ENCODE assay signal across 8 cellular contexts in the genomic region with DNA sequence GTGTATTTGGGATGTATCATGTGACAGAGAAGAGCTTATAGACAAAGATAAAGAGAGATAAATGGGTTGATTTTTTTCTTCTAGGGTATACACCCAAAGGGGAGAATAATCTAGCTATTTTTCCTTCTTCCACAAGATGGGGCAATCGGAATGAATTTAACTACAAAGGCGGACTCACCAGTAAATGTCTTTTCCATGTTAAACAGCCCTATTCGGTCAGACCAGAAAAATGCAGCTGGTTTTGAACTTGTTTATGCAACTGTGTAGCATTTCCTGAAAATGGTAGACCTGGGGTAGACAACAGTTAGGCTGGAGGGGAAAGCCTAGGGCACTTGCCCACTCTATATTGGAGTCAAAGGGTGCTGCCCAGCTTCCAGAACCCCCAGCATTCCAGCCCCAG.
DNase-seq lines count a peak whose midpoint lies in the region; ATAC-seq, FAIRE-seq and TF ChIP-seq lines count a peak whose summit lies in the region.

No MANE protein-coding gene starts in this region.

- ATAC-seq in WTC11 (peak; percentile 77), lower lobe of right lung (peak in 1 of 2 donors; percentile 55), GM18861 (IDR thresholded peaks at IDR 0.05; ENCODE audit: unreplicated experiment) (no peak)

- H3K9me3 Mint-ChIP-seq in Calu3 (ENCODE audit: low read depth, unreplicated experiment) (peaks cover 2% of the 10 kb centered on the region), WTC11 (peaks cover 9% of the 10 kb centered on the region)

- H3K36me3 Mint-ChIP-seq in Calu3 (ENCODE audit: insufficient read depth, unreplicated experiment) (no peaks in the 10 kb centered on the region), WTC11 (peaks cover 7% of the 10 kb centered on the region)

- H3K27ac Mint-ChIP-seq in Calu3 (ENCODE audit: unreplicated experiment) (no peak overlapping the region), WTC11 (no peak overlapping the region)

- intact Hi-C loops in Calu3 (cut with micrococcal nuclease; ENCODE audit: unreplicated experiment): loop anchor here (1.0 to 10.0 kb wide), 7 partner anchors 121 to 791 kb away; no protein-coding TSS in a partner anchor
- intact Hi-C loops in lower lobe of right lung (cut with DNase I): no loop called here

- no peak overlapping the region for H3K4me3 Mint-ChIP-seq in Calu3 (ENCODE audit: low read depth, unreplicated experiment)
- H3K4me3 Mint-ChIP-seq in WTC11: no peak overlapping the region

- no peak overlapping the region for H3K27ac ChIP-seq in lower lobe of right lung

- H3K9me3 ChIP-seq in lower lobe of right lung: no peaks in the 10 kb centered on the region

- peak; percentile 35 for TF ChIP-seq CTCF in Calu3 (IDR thresholded peaks at IDR 0.05; ENCODE audit: unreplicated experiment)
- 0 out of 2 replicates have a peak, but pooled peaks have one; percentile 18 for TF ChIP-seq CTCF in WTC11 (IDR thresholded peaks at IDR 0.05)
- TF ChIP-seq CTCF in lower lobe of right lung (IDR thresholded peaks at IDR 0.05): peak; percentile 12

- H3K4me1 ChIP-seq in lower lobe of right lung: no peaks in the 10 kb centered on the region

- no peak overlapping the region for H3K4me3 ChIP-seq in lower lobe of right lung

- peaks cover 70% of the 10 kb centered on the region for H3K4me1 Mint-ChIP-seq in Calu3 (ENCODE audit: low read depth, unreplicated experiment)
- peaks cover 3% of the 10 kb centered on the region for H3K4me1 Mint-ChIP-seq in WTC11

- TF ChIP-seq POLR2A in GM12891 (IDR thresholded peaks at IDR 0.05; ENCODE audit: low read depth, low read length): no peak

- no peak for FAIRE-seq in GM12891 (lab: Jason Lieb, UNC)

- H3K27me3 ChIP-seq in lower lobe of right lung (ENCODE audit: low read depth): no peaks in the 10 kb centered on the region

- no TSS peak for BruUV-seq in Calu3 (replicated peaks; lab: Mats Ljungman, UMichigan)

- no peaks in the 10 kb centered on the region for H3K36me3 ChIP-seq in lower lobe of right lung

- H3K27me3 Mint-ChIP-seq in Calu3 (ENCODE audit: unreplicated experiment) (no peaks in the 10 kb centered on the region), WTC11 (ENCODE audit: low read depth) (no peaks in the 10 kb centered on the region)

- POLR2A ChIA-PET in WTC11 (lab: Charles Lee): no interaction called here

- DNase-seq in Calu3: peak; percentile 40
- DNase-seq in NCI-H1417 (lab: John Stamatoyannopoulos, UW): peak; percentile 35 to 81 (median 49)
- no peak for DNase-seq in WTC11 (ENCODE audit: low spot score)
- DNase-seq in lower lobe of right lung: no peak
- no peak for DNase-seq in GM12891 (ENCODE audit: insufficient read length, low spot score)
- DNase-seq in ecto neural progenitor cell (ENCODE audit: low spot score): no peak
- DNase-seq in cerebellar nuclear complex (lab: John Stamatoyannopoulos, UW): no peak

- CTCF ChIA-PET in Calu3 (lab: Charles Lee): interaction anchor here (0.8 to 2.5 kb wide), 19 partner anchors 9 to 983 kb away, joined by 3 to 30 read pairs (median 5); a partner anchor contains a TSS
- CTCF ChIA-PET in WTC11 (lab: Charles Lee): interaction anchor here (0.6 to 3.5 kb wide), 34 partner anchors 11 to 972 kb away, joined by 3 to 53 read pairs (median 4); no protein-coding TSS in a partner anchor

TF ChIP-seq in WTC11, 78 proteins besides CTCF, POLR2A, EP300 and RAD21 (continues in another document):
- TF ChIP-seq, protein P1, sequence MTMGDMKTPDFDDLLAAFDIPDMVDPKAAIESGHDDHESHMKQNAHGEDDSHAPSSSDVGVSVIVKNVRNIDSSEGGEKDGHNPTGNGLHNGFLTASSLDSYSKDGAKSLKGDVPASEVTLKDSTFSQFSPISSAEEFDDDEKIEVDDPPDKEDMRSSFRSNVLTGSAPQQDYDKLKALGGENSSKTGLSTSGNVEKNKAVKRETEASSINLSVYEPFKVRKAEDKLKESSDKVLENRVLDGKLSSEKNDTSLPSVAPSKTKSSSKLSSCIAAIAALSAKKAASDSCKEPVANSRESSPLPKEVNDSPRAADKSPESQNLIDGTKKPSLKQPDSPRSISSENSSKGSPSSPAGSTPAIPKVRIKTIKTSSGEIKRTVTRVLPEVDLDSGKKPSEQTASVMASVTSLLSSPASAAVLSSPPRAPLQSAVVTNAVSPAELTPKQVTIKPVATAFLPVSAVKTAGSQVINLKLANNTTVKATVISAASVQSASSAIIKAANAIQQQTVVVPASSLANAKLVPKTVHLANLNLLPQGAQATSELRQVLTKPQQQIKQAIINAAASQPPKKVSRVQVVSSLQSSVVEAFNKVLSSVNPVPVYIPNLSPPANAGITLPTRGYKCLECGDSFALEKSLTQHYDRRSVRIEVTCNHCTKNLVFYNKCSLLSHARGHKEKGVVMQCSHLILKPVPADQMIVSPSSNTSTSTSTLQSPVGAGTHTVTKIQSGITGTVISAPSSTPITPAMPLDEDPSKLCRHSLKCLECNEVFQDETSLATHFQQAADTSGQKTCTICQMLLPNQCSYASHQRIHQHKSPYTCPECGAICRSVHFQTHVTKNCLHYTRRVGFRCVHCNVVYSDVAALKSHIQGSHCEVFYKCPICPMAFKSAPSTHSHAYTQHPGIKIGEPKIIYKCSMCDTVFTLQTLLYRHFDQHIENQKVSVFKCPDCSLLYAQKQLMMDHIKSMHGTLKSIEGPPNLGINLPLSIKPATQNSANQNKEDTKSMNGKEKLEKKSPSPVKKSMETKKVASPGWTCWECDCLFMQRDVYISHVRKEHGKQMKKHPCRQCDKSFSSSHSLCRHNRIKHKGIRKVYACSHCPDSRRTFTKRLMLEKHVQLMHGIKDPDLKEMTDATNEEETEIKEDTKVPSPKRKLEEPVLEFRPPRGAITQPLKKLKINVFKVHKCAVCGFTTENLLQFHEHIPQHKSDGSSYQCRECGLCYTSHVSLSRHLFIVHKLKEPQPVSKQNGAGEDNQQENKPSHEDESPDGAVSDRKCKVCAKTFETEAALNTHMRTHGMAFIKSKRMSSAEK (CRISPR knock-in tag; IDR thresholded peaks at IDR 0.05; ENCODE audit: borderline replicate concordance): no peak
- TF ChIP-seq IRF2 (CRISPR knock-in tag; IDR thresholded peaks at IDR 0.05; ENCODE audit: borderline replicate concordance, low read depth): no peak
- TF ChIP-seq, protein P2, sequence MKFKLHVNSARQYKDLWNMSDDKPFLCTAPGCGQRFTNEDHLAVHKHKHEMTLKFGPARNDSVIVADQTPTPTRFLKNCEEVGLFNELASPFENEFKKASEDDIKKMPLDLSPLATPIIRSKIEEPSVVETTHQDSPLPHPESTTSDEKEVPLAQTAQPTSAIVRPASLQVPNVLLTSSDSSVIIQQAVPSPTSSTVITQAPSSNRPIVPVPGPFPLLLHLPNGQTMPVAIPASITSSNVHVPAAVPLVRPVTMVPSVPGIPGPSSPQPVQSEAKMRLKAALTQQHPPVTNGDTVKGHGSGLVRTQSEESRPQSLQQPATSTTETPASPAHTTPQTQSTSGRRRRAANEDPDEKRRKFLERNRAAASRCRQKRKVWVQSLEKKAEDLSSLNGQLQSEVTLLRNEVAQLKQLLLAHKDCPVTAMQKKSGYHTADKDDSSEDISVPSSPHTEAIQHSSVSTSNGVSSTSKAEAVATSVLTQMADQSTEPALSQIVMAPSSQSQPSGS (CRISPR knock-in tag; IDR thresholded peaks at IDR 0.05; ENCODE audit: borderline replicate concordance, low read depth): no peak
- TF ChIP-seq JUN (CRISPR knock-in tag; IDR thresholded peaks at IDR 0.05): no peak

TF ChIP-seq in GM12891, 5 proteins besides CTCF, POLR2A, EP300 and RAD21:
- TF ChIP-seq TAF1 (IDR thresholded peaks at IDR 0.05; ENCODE audit: low read depth, low read length) (no peak), POLR2AphosphoS5 (IDR thresholded peaks at IDR 0.05; ENCODE audit: low read depth, low read length) (no peak), PAX5 (IDR thresholded peaks at IDR 0.05; ENCODE audit: insufficient read depth, low read length, severe bottlenecking) (no peak), SPI1 (IDR thresholded peaks at IDR 0.05; ENCODE audit: low read depth, low read length) (no peak), POU2F2 (IDR thresholded peaks at IDR 0.05; ENCODE audit: low read depth, low read length) (no peak)

Comparison
In these comparisons a context has a peak if more than half of its experiments do, and no peak if none do; other contexts are left out.
1. DNase-seq: peak in Calu3 (single experiment) and NCI-H1417 (3 of 3); none in WTC11 (single experiment), lower lobe of right lung (single experiment), GM12891 (single experiment), ecto neural progenitor cell (single experiment) and cerebellar nuclear complex (0 of 2).
2. Peak in every context shown above with its lines, with median percentiles within 50 percentile points of each other: CTCF ChIP-seq.